ENCODE assay signal across 8 cellular contexts in genomic region chr19:1885398-1886119, GRCh38. TPM values are rescaled to one million over a fixed set of nuclear protein-coding genes. Genes with fewer than 3 reads are reported as not detected.
DNase-seq lines count a peak whose midpoint lies in the region; ATAC-seq, FAIRE-seq and TF ChIP-seq lines count a peak whose summit lies in the region.
"Not testable (repeated sequence)": the region's sequence is repeated elsewhere in the genome, so short reads cannot be mapped to it uniquely, and the experiment has no call there.

Gene ABHD17A, minus strand, starts transcription at chr19:1885496. Its CDS starts 3,930 bp downstream, at chr19:1881566.

- H3K36me3 Mint-ChIP-seq in mesothelial cell of epicardium = not testable (repeated sequence)

- FAIRE-seq in endothelial cell of umbilical vein (lab: Jason Lieb, UNC) = peak; percentile 93

- H3K9me1 ChIP-seq in endothelial cell of umbilical vein (replicated peaks; ENCODE audit: control insufficient read depth, extremely low read depth, insufficient read depth, low read length) = not testable (repeated sequence)

- intact Hi-C loops in endothelial cell of umbilical vein (cut with micrococcal nuclease) = loop anchor here (1.0 to 2.0 kb wide), 2 partner anchors 20 to 21 kb away; partner anchors contain the start of genes ADAT3 and SCAMP4

- peak within 1 kb of the TSS; percentile 96 for H3K27ac Mint-ChIP-seq in mesothelial cell of epicardium

- POLR2A ChIA-PET in endothelial cell of umbilical vein (lab: Charles Lee) = not testable (repeated sequence)

- H3K9ac ChIP-seq in endothelial cell of umbilical vein (replicated peaks; ENCODE audit: extremely low read depth, insufficient read depth, low read length) = peak within 1 kb of the TSS; percentile 87

- ATAC-seq in GM21515 (IDR thresholded peaks at IDR 0.05; ENCODE audit: unreplicated experiment) = peak; percentile 71

- H3K4me1 Mint-ChIP-seq in mesothelial cell of epicardium = peaks cover 37% of the 10 kb centered on the region

- not testable (repeated sequence) for H3K9me3 ChIP-seq in endothelial cell of umbilical vein (replicated peaks; ENCODE audit: control insufficient read depth, insufficient read depth, low read length)

- H3K9me3 Mint-ChIP-seq in mesothelial cell of epicardium = not testable (repeated sequence)

- peak; percentile 60 for TF ChIP-seq POLR2A in endothelial cell of umbilical vein (IDR thresholded peaks at IDR 0.05; ENCODE audit: low read depth, low read length)

- H3K27ac ChIP-seq in endothelial cell of umbilical vein (ENCODE audit: insufficient read depth, low read depth, low read length) = peak within 1 kb of the TSS; percentile 78

- H3K27me3 ChIP-seq in endothelial cell of umbilical vein (ENCODE audit: control insufficient read depth in 2 of 2, insufficient read depth in 2 of 2, low read length in 2 of 2) = not testable (repeated sequence)

- peak within 1 kb of the TSS; percentile 83 to 92 (median 88) for H3K4me3 ChIP-seq in endothelial cell of umbilical vein (replicated peaks in 1 of 3; ENCODE audit: insufficient read depth in 1 of 3, low read depth in 1 of 3, low read length in 3 of 3)

- peaks cover 38% of the 10 kb centered on the region for H3K79me2 ChIP-seq in endothelial cell of umbilical vein (ENCODE audit: control insufficient read depth, insufficient read depth, low read length)

- dilution Hi-C loops in endothelial cell of umbilical vein (cut with MboI; ENCODE audit: extremely low pct_ligation_motif_present, low sequenced_read_pairs) = not testable (repeated sequence)

- peak; percentile 96 for DNase-seq in COLO668 (lab: John Stamatoyannopoulos, UW; ENCODE audit: unreplicated experiment)
- DNase-seq in KG1 (lab: John Stamatoyannopoulos, UW) = peak; percentile 86
- peak; percentile 96 for DNase-seq in activated T-cell treated with anti-CD3 and anti-CD28 coated beads for 48 hours (ENCODE audit: low read depth)
- peak; percentile 90 for DNase-seq in endothelial cell of umbilical vein (ENCODE audit: low read depth, low spot score)
- peak; percentile 92 to 95 for DNase-seq in mesothelial cell of epicardium (ENCODE audit: low spot score in 2 of 2, unreplicated experiment in 2 of 2)
- peak; percentile 92 for DNase-seq in stimulated activated CD8-positive, alpha-beta memory T cell treated with anti-CD3 and anti-CD28 coated beads, Interleukin-15, amount 100 ng/mL, for 1 hour (ENCODE audit: low read depth)

- CTCF ChIA-PET in endothelial cell of umbilical vein (lab: Charles Lee) = interaction anchor here (1.0 to 2.4 kb wide), 3 partner anchors 10 to 21 kb away, joined by 6 to 12 read pairs (median 8); no protein-coding TSS in a partner anchor

- peaks cover 27% of the 10 kb centered on the region for H3K4me1 ChIP-seq in endothelial cell of umbilical vein (ENCODE audit: control insufficient read depth, extremely low read depth, insufficient read depth, low read length)

- not testable (repeated sequence) for H3K36me3 ChIP-seq in endothelial cell of umbilical vein (ENCODE audit: control insufficient read depth in 2 of 2, extremely low read depth in 1 of 2, insufficient read depth in 2 of 2, low read length in 2 of 2)

- H3K4me3 Mint-ChIP-seq in mesothelial cell of epicardium = peak within 1 kb of the TSS; percentile 95

- BruUV-seq in endothelial cell of umbilical vein (replicated peaks; lab: Mats Ljungman, UMichigan) = not testable (repeated sequence)

- not testable (repeated sequence) for TF ChIP-seq CTCF in endothelial cell of umbilical vein (IDR thresholded peaks at IDR 0.05; ENCODE audit: extremely low read depth in 1 of 2, insufficient read depth in 1 of 2, low read depth in 1 of 2, low read length in 2 of 2); mesothelial cell of epicardium (IDR thresholded peaks at IDR 0.05; ENCODE audit: unreplicated experiment)

- not testable (repeated sequence) for H3K27me3 Mint-ChIP-seq in mesothelial cell of epicardium (ENCODE audit: low read depth)

- H2AFZ ChIP-seq in endothelial cell of umbilical vein (ENCODE audit: low read depth, low read length) = peak within 1 kb of the TSS; percentile 38

- H4K20me1 ChIP-seq in endothelial cell of umbilical vein (replicated peaks; ENCODE audit: control insufficient read depth, extremely low read depth, insufficient read depth, low read length) = not testable (repeated sequence)

- peak within 1 kb of the TSS; percentile 75 for H3K4me2 ChIP-seq in endothelial cell of umbilical vein (ENCODE audit: insufficient read depth, low read length)

TF ChIP-seq in PFSK-1, 5 proteins besides CTCF, POLR2A, EP300 and RAD21 (continues in another document):
- TF ChIP-seq TAF1 (IDR thresholded peaks at IDR 0.05; ENCODE audit: borderline replicate concordance, insufficient read depth, low read length) (0 out of 2 replicates have a peak, but pooled peaks have one; percentile 59), POLR2AphosphoS5 (IDR thresholded peaks at IDR 0.05; ENCODE audit: low read depth, low read length) (0 out of 2 replicates have a peak, but pooled peaks have one; percentile 29), FOXP2 (optimal IDR thresholded peaks at IDR 0.05; ENCODE audit: borderline replicate concordance, extremely low read depth, extremely low read length, insufficient read depth) (peak; percentile 83)

TF ChIP-seq in endothelial cell of umbilical vein, 7 proteins besides CTCF, POLR2A, EP300 and RAD21:
- TF ChIP-seq POLR2AphosphoS5 (IDR thresholded peaks at IDR 0.05; ENCODE audit: insufficient read depth, low read depth, low read length) = peak; percentile 57
TF ChIP-seq in endothelial cell of umbilical vein: peak in this region for 1; not testable (repeated sequence) for 6.

RNA-seq across cellular contexts. Expression of gene ABHD17A, which starts in this region (rescaled TPM):
- polyA plus RNA-seq in PFSK-1 (2012; ENCODE audit: insufficient read length, low read depth) = 102 TPM
- total RNA-seq in endothelial cell of umbilical vein = 89.8 and 97.0 TPM in 2 replicates
- polyA plus RNA-seq in endothelial cell of umbilical vein = 143 and 179 TPM in 2 replicates
- 38.4 and 71.7 TPM in 2 replicates for polyA plus RNA-seq in endothelial cell of umbilical vein (2011; cell fraction: cytosol; rRNA removed)
- polyA plus RNA-seq in endothelial cell of umbilical vein (2011; cell fraction: nucleus; rRNA removed) = 76.9 and 77.9 TPM in 2 replicates
- 29.4 and 57.3 TPM in 2 replicates for polyA plus RNA-seq in endothelial cell of umbilical vein (2012)
- 41.1 and 52.8 TPM in 2 replicates for polyA minus RNA-seq in endothelial cell of umbilical vein
- polyA minus RNA-seq in endothelial cell of umbilical vein (2011; cell fraction: cytosol; rRNA and poly(A)+ RNA removed) = 28.8 TPM
- polyA minus RNA-seq in endothelial cell of umbilical vein (2011; cell fraction: nucleus; rRNA and poly(A)+ RNA removed) = 11.6 and 18.8 TPM in 2 replicates
- total RNA-seq in mesothelial cell of epicardium = 59.4 to 67.2 TPM (median 62.0 TPM) in 3 replicates

Comparison
In these comparisons a context has a peak if more than half of its experiments do, and no peak if none do; other contexts are left out.
1. Peak in every context shown above with its lines: DNase-seq, ATAC-seq, H3K4me3 ChIP-seq and H3K27ac ChIP-seq.